In the genomic region with DNA sequence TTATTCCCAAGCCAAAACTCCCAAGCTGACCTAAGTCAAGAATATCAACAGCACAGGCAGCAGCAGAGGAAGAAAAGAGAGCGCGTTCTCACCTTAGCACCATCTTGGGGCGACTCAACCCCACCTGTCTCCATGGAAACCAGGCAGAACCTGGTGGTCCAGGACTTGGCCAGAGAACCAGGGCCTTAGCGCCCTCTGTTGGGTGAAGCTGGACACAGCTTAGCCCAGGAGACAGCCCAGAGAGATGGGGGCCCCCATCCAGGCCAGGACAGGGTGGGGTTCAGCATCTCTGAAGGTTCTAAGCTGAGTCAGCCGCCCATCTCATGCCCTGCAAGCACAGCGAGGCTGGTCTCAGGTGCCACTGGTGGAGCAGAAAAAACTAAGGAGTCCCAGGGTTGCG, we compare ENCODE assay signal across 8 cellular contexts.
A peak's percentile ranks its signal among the peaks of the same experiment; 100 is the strongest.
DNase-seq lines count a peak whose midpoint lies in the region; ATAC-seq and TF ChIP-seq lines count a peak whose summit lies in the region.

No MANE protein-coding gene starts in this region.

- CTCF ChIA-PET in AG04450 (lab: Charles Lee) = no interaction called here
- CTCF ChIA-PET in GM10248 (lab: Yijun Ruan, JAX) = interaction anchor here (1.1 to 2.9 kb wide), 6 partner anchors 16 to 102 kb away, joined by 3 to 13 read pairs (median 4); no protein-coding TSS in a partner anchor

- no peak overlapping the region for H3K4me3 ChIP-seq in AG04450 (ENCODE audit: low read depth, low read length)

- H3K27ac ChIP-seq in AG04450 (ENCODE audit: low read depth, low read length) = no peak overlapping the region

- H3K9me3 ChIP-seq in AG04450 (ENCODE audit: control insufficient read depth, insufficient read depth, low read length) = no peaks in the 10 kb centered on the region

- POLR2A ChIA-PET in AG04450 (lab: Yijun Ruan, JAX) = no interaction called here
- POLR2A ChIA-PET in GM10248 (lab: Yijun Ruan, JAX) = no interaction called here

- TF ChIP-seq CTCF in AG04450 (IDR thresholded peaks at IDR 0.05; ENCODE audit: low read depth, low read length) (peak; percentile 27; the same call in 1 of the 2 replicates), GM10248 (IDR thresholded peaks at IDR 0.05; ENCODE audit: control extremely low read depth, extremely low read depth, low read depth, missing control alignments) (peak; percentile 49)

- DNase-seq in AG04450 (ENCODE audit: low read depth, low spot score) (no peak), GM10248 (ENCODE audit: extremely low spot score) (peak; percentile 38), RPMI8226 (peak; percentile 45), iPS DF 19.7 (ENCODE audit: low read depth, low spot score) (peak; percentile 59), H4 (ENCODE audit: low spot score) (no peak), NCI-H2196 treated with DMSO at 0.1 percent for 48 hours (lab: John Stamatoyannopoulos, UW; ENCODE audit: unreplicated experiment) (no peak), T1000 (lab: John Stamatoyannopoulos, UW) (no peak)

- ATAC-seq in HG03097 (IDR thresholded peaks at IDR 0.05; ENCODE audit: low FRiP score, unreplicated experiment) = no peak

- H3K27me3 ChIP-seq in AG04450 (ENCODE audit: control insufficient read depth, insufficient read depth, low read length) = peaks cover 2% of the 10 kb centered on the region

Comparison
In these comparisons a context has a peak if more than half of its experiments do, and no peak if none do; other contexts are left out.
1. DNase-seq: peak in GM10248 (single experiment), RPMI8226 (single experiment) and iPS DF 19.7 (single experiment); none in AG04450 (single experiment), H4 (single experiment), NCI-H2196 treated with DMSO at 0.1 percent for 48 hours (single experiment) and T1000 (single experiment).